13 cellular contexts compared by ENCODE assay signal in genomic region chr7:14446829-14447228, GRCh38.
A peak's percentile ranks its signal among the peaks of the same experiment; 100 is the strongest.
DNase-seq lines count a peak whose midpoint lies in the region; ATAC-seq lines count a peak whose summit lies in the region.
"Had no signal": no experiment of that assay in that cellular context is flagged by ENCODE, and none has a peak within 500 bp of the region (broad histone marks: within the 10 kb centered on the region; RNA-seq: fewer than 3 reads in every experiment).

No MANE protein-coding gene starts in this region.

- H3K4me1 Mint-ChIP-seq in naive thymus-derived CD8-positive, alpha-beta T cell, result peaks cover 2 to 15% (median 9%) of the 10 kb centered on the region in 4 donors
- H3K4me1 Mint-ChIP-seq: CD14-positive monocyte had no signal

- H3K4me3 Mint-ChIP-seq in naive thymus-derived CD8-positive, alpha-beta T cell, result peak overlapping the region in 2 of 10 donors; percentile 23 to 38
- H3K4me3 Mint-ChIP-seq: CD14-positive monocyte had no signal

- H3K9me3 Mint-ChIP-seq in naive thymus-derived CD8-positive, alpha-beta T cell, result peaks cover 0 to 2% (median 0%) of the 10 kb centered on the region in 9 donors

- POLR2A ChIA-PET in naive thymus-derived CD8-positive, alpha-beta T cell (lab: Charles Lee), result no interaction called here

- ATAC-seq in GM19324 (IDR thresholded peaks at IDR 0.05; ENCODE audit: low FRiP score, unreplicated experiment), result peak; percentile 44
- ATAC-seq in HG02623 (IDR thresholded peaks at IDR 0.05; ENCODE audit: unreplicated experiment), result peak; percentile 76
- ATAC-seq in naive thymus-derived CD8-positive, alpha-beta T cell, result peak; percentile 56 to 67
- ATAC-seq in GM21576 (IDR thresholded peaks at IDR 0.05; ENCODE audit: unreplicated experiment), result no peak

- peaks cover 26% of the 10 kb centered on the region for H3K9me3 ChIP-seq in KOPT-K1 (ENCODE audit: insufficient read depth, low read length, poor library complexity, severe bottlenecking)
- H3K9me3 ChIP-seq: testis had no signal

- H3K27ac ChIP-seq in KOPT-K1 (ENCODE audit: low read depth, low read length, poor library complexity, severe bottlenecking), result peak overlapping the region; percentile 7
- H3K27ac ChIP-seq: testis, WERI-Rb-1 had no signal

- peak overlapping the region in 1 of 10 donors; percentile 84 for H3K27ac Mint-ChIP-seq in naive thymus-derived CD8-positive, alpha-beta T cell
- H3K27ac Mint-ChIP-seq: CD14-positive monocyte had no signal

- peak in 3 of 10 donors; percentile 1 to 14 (median 5) for DNase-seq in naive thymus-derived CD8-positive, alpha-beta T cell
- DNase-seq in NCI-H2107 treated with DMSO at 0.1 percent for 48 hours (lab: John Stamatoyannopoulos, UW; ENCODE audit: unreplicated experiment) (no peak), hypothalamus (lab: John Stamatoyannopoulos, UW) (no peak)
- DNase-seq: activated T-cell treated with anti-CD3 and anti-CD28 coated beads for 4 hours, aorta, mammary epithelial cell, testis, WERI-Rb-1 had no signal

- no peaks in the 10 kb centered on the region for H3K36me3 ChIP-seq in KOPT-K1 (ENCODE audit: insufficient read depth, low read length)
- H3K36me3 ChIP-seq: WERI-Rb-1 had no signal

- H3K27me3 Mint-ChIP-seq in naive thymus-derived CD8-positive, alpha-beta T cell, result no peaks in the 10 kb centered on the region

- H3K36me3 Mint-ChIP-seq in naive thymus-derived CD8-positive, alpha-beta T cell, result no peaks in the 10 kb centered on the region
- H3K36me3 Mint-ChIP-seq: CD14-positive monocyte had no signal
